In genomic region chr20:396252-396618, GRCh38 we compare ENCODE assay signal across 1 cellular context.
TF ChIP-seq lines count a peak whose summit lies in the region.

No MANE protein-coding gene starts in this region.

TF ChIP-seq in HepG2, 621 proteins besides CTCF, POLR2A, EP300 and RAD21 (continued from another document and continues in another):
- TF ChIP-seq DMTF1 (CRISPR knock-in tag; IDR thresholded peaks at IDR 0.05) (no peak), ZNF512B (CRISPR knock-in tag; IDR thresholded peaks at IDR 0.05; ENCODE audit: borderline replicate concordance) (no peak), MED13 (CRISPR knock-in tag; IDR thresholded peaks at IDR 0.05) (no peak), ETV5 (CRISPR knock-in tag; IDR thresholded peaks at IDR 0.05; ENCODE audit: borderline replicate concordance) (no peak), AGO1 (IDR thresholded peaks at IDR 0.05; ENCODE audit: low read depth, low read length, poor library complexity, severe bottlenecking) (peak; percentile 98), PAXIP1 (CRISPR knock-in tag; conservative IDR thresholded peaks at IDR 0.05) (no peak), ZSCAN9 (CRISPR knock-in tag; IDR thresholded peaks at IDR 0.05; ENCODE audit: borderline replicate concordance) (no peak), ZNF230 (CRISPR knock-in tag; IDR thresholded peaks at IDR 0.05) (no peak), ZNF775 (CRISPR knock-in tag; IDR thresholded peaks at IDR 0.05; ENCODE audit: borderline replicate concordance) (no peak), ATF1 (CRISPR knock-in tag; IDR thresholded peaks at IDR 0.05) (no peak), GPN1 (CRISPR knock-in tag; IDR thresholded peaks at IDR 0.05; ENCODE audit: borderline replicate concordance) (0 out of 2 replicates have a peak, but pooled peaks have one; percentile 27), NRL (CRISPR knock-in tag; IDR thresholded peaks at IDR 0.05; ENCODE audit: borderline replicate concordance) (peak; percentile 32; the same call in 1 of the 2 replicates), ZNF432 (CRISPR knock-in tag; IDR thresholded peaks at IDR 0.05; ENCODE audit: borderline replicate concordance) (no peak), ZNF605 (CRISPR knock-in tag; IDR thresholded peaks at IDR 0.05) (peak; percentile 64), NR3C1 (CRISPR knock-in tag; IDR thresholded peaks at IDR 0.05) (no peak), ZNF589 (CRISPR knock-in tag; conservative IDR thresholded peaks at IDR 0.05) (no peak), ZNF83 (CRISPR knock-in tag; IDR thresholded peaks at IDR 0.05; ENCODE audit: borderline replicate concordance) (no peak), ISL2 (CRISPR knock-in tag; IDR thresholded peaks at IDR 0.05) (no peak), ZNF841 (CRISPR knock-in tag; IDR thresholded peaks at IDR 0.05; ENCODE audit: borderline replicate concordance) (no peak), ZNF282 (IDR thresholded peaks at IDR 0.05; ENCODE audit: partially characterized antibody) (no peak), ZNF776 (CRISPR knock-in tag; IDR thresholded peaks at IDR 0.05) (peak; percentile 49; the same call in 1 of the 2 replicates), SP2 (CRISPR knock-in tag; IDR thresholded peaks at IDR 0.05) (no peak), NAIF1 (CRISPR knock-in tag; IDR thresholded peaks at IDR 0.05; ENCODE audit: borderline replicate concordance) (no peak), ZFP62 (CRISPR knock-in tag; IDR thresholded peaks at IDR 0.05) (no peak), THAP8 (CRISPR knock-in tag; IDR thresholded peaks at IDR 0.05; ENCODE audit: borderline replicate concordance) (no peak), TOPORS (CRISPR knock-in tag; IDR thresholded peaks at IDR 0.05) (no peak), ETS1 (CRISPR knock-in tag; IDR thresholded peaks at IDR 0.05) (no peak), PHF20 (CRISPR knock-in tag; IDR thresholded peaks at IDR 0.05) (no peak), ZHX1 (CRISPR knock-in tag; IDR thresholded peaks at IDR 0.05; ENCODE audit: low read depth) (0 out of 2 replicates have a peak, but pooled peaks have one; percentile 15), ZNF619 (CRISPR knock-in tag; IDR thresholded peaks at IDR 0.05) (peak; percentile 73; the same call in 1 of the 2 replicates), DPF2 (CRISPR knock-in tag; IDR thresholded peaks at IDR 0.05; ENCODE audit: borderline replicate concordance, low read depth) (no peak), KLF6 (CRISPR knock-in tag; IDR thresholded peaks at IDR 0.05) (no peak), KDM4B (CRISPR knock-in tag; IDR thresholded peaks at IDR 0.05) (0 out of 2 replicates have a peak, but pooled peaks have one; percentile 32), KMT2B (CRISPR knock-in tag; IDR thresholded peaks at IDR 0.05) (no peak), TP53 (CRISPR knock-in tag; conservative IDR thresholded peaks at IDR 0.05) (0 out of 2 replicates have a peak, but pooled peaks have one; percentile 2), FOSL2 (CRISPR knock-in tag; IDR thresholded peaks at IDR 0.05) (no peak), ZNF768 (CRISPR knock-in tag; IDR thresholded peaks at IDR 0.05) (peak; percentile 57; the same call in 1 of the 2 replicates), NFIC (IDR thresholded peaks at IDR 0.05; ENCODE audit: low read length) (no peak), FUBP1 (CRISPR knock-in tag; IDR thresholded peaks at IDR 0.05; ENCODE audit: borderline replicate concordance) (no peak), RARA (CRISPR knock-in tag; IDR thresholded peaks at IDR 0.05) (no peak), FOSL1 (CRISPR knock-in tag; IDR thresholded peaks at IDR 0.05; ENCODE audit: borderline replicate concordance) (no peak), ZNF10 (CRISPR knock-in tag; IDR thresholded peaks at IDR 0.05; ENCODE audit: borderline replicate concordance, low read depth) (no peak), SRSF4 (IDR thresholded peaks at IDR 0.05; ENCODE audit: low read depth, low read length, poor library complexity, severe bottlenecking) (no peak), AHDC1 (CRISPR knock-in tag; IDR thresholded peaks at IDR 0.05; ENCODE audit: borderline replicate concordance) (no peak)
